ENCODE assay signal across 24 cellular contexts in genomic region chr12:44029194-44029593, GRCh38.
DNase-seq lines count a peak whose midpoint lies in the region; ATAC-seq, FAIRE-seq and TF ChIP-seq lines count a peak whose summit lies in the region.
"Had no signal": no experiment of that assay in that cellular context is flagged by ENCODE, and none has a peak within 500 bp of the region (broad histone marks: within the 10 kb centered on the region; RNA-seq: fewer than 3 reads in every experiment).

No MANE protein-coding gene starts in this region.

- no peak overlapping the region for H3K4me3 Mint-ChIP-seq in natural killer cell
- H3K4me3 Mint-ChIP-seq: CD14-positive monocyte; CD4-positive, alpha-beta memory T cell; CD4-positive, CD25-positive, alpha-beta regulatory T cell; CD8-positive, alpha-beta memory T cell had no signal

- dilution Hi-C loops in mammary epithelial cell (cut with HindIII; ENCODE audit: low sequenced_read_pairs), result no loop called here

- in situ Hi-C loops in mammary epithelial cell (cut with MboI; ENCODE audit: low sequenced_read_pairs in 2 of 2), result no loop called here

- H3K4me1 ChIP-seq in mammary epithelial cell (ENCODE audit: insufficient read depth, low read length) (peaks cover 24% of the 10 kb centered on the region), breast epithelium (no peaks in the 10 kb centered on the region), gastroesophageal sphincter (no peaks in the 10 kb centered on the region)
- H3K4me1 ChIP-seq: BE2C, BLaER1 had no signal

- H3K4me2 ChIP-seq in mammary epithelial cell (ENCODE audit: insufficient read depth, low read depth, low read length), result no peak overlapping the region
- H3K4me2 ChIP-seq: BLaER1 had no signal

- intact Hi-C loops in mammary epithelial cell (cut with micrococcal nuclease), result no loop called here
- intact Hi-C loops in breast epithelium (cut with DNase I; ENCODE audit: low total_unique reads), result no loop called here
- intact Hi-C loops in natural killer cell (cut with micrococcal nuclease), result no loop called here

- CTCF ChIA-PET in mammary epithelial cell (lab: Charles Lee; ENCODE audit: low non-redundant PET), result no interaction called here

- TF ChIP-seq CTCF in mammary epithelial cell (conservative IDR thresholded peaks at IDR 0.05 in 1 of 2, IDR thresholded peaks at IDR 0.05 in 1 of 2; ENCODE audit: extremely low read depth in 1 of 2, insufficient read depth in 1 of 2, low read depth in 1 of 2, low read length in 2 of 2), result no peak
- TF ChIP-seq CTCF in breast epithelium (IDR thresholded peaks at IDR 0.05), result no peak
- TF ChIP-seq CTCF in bronchial epithelial cell (IDR thresholded peaks at IDR 0.05; ENCODE audit: insufficient read depth, low read length, severe bottlenecking), result no peak
- no peak for TF ChIP-seq CTCF in gastroesophageal sphincter (IDR thresholded peaks at IDR 0.05)
- no peak for TF ChIP-seq CTCF in natural killer cell (IDR thresholded peaks at IDR 0.05)

- no peak overlapping the region for H3K27ac Mint-ChIP-seq in natural killer cell
- H3K27ac Mint-ChIP-seq: CD14-positive monocyte; CD4-positive, alpha-beta memory T cell; CD4-positive, CD25-positive, alpha-beta regulatory T cell; CD8-positive, alpha-beta memory T cell had no signal

- TF ChIP-seq POLR2A in breast epithelium (IDR thresholded peaks at IDR 0.05) (no peak), gastroesophageal sphincter (IDR thresholded peaks at IDR 0.05) (no peak)

- BruUV-seq in mammary epithelial cell (replicated peaks; lab: Mats Ljungman, UMichigan), result no TSS peak

- H3K4me1 Mint-ChIP-seq in natural killer cell, result no peaks in the 10 kb centered on the region
- H3K4me1 Mint-ChIP-seq: CD14-positive monocyte; CD4-positive, alpha-beta memory T cell; CD4-positive, CD25-positive, alpha-beta regulatory T cell; CD8-positive, alpha-beta memory T cell had no signal

- H3K79me2 ChIP-seq in mammary epithelial cell (ENCODE audit: insufficient read depth, low read length), result no peaks in the 10 kb centered on the region

- H3K27ac ChIP-seq in mammary epithelial cell (ENCODE audit: insufficient read depth, low read depth, low read length) (no peak overlapping the region), breast epithelium (no peak overlapping the region), gastroesophageal sphincter (no peak overlapping the region)
- H3K27ac ChIP-seq: BLaER1 had no signal

- H3K36me3 Mint-ChIP-seq in natural killer cell, result no peaks in the 10 kb centered on the region
- H3K36me3 Mint-ChIP-seq: CD14-positive monocyte; CD4-positive, CD25-positive, alpha-beta regulatory T cell had no signal

- WGBS in mammary epithelial cell (ENCODE audit: low coverage, missing lambda C conversion rate), result 88% methylated on average over 4 of the region's 4 CpGs
- 93 to 100% methylated on average over 1 to 4 of the region's 4 CpGs for WGBS in gastroesophageal sphincter (ENCODE audit: low coverage in 1 of 2), 2 donors

- FAIRE-seq in bronchial epithelial cell (lab: Jason Lieb, UNC), result no peak
- FAIRE-seq: A204.1, G401.6, GM12891, GM19239 had no signal

- no peak overlapping the region for H3K9ac ChIP-seq in mammary epithelial cell (ENCODE audit: insufficient read depth, low read length)
- H3K9ac ChIP-seq: BLaER1 had no signal

- H3K36me3 ChIP-seq in mammary epithelial cell (ENCODE audit: insufficient read depth, low read length) (no peaks in the 10 kb centered on the region), breast epithelium (no peaks in the 10 kb centered on the region), bronchial epithelial cell (ENCODE audit: control insufficient read depth, insufficient read depth, low read length) (no peaks in the 10 kb centered on the region), gastroesophageal sphincter (no peaks in the 10 kb centered on the region)
- H3K36me3 ChIP-seq: BE2C, BLaER1 had no signal

- no peaks in the 10 kb centered on the region for H3K9me3 Mint-ChIP-seq in natural killer cell

- no peaks in the 10 kb centered on the region for H3K27me3 Mint-ChIP-seq in natural killer cell (ENCODE audit: low read depth in 2 of 2)
- H3K27me3 Mint-ChIP-seq: CD4-positive, alpha-beta memory T cell; CD4-positive, CD25-positive, alpha-beta regulatory T cell; CD8-positive, alpha-beta memory T cell had no signal

- no peak for TF ChIP-seq EP300 in gastroesophageal sphincter (IDR thresholded peaks at IDR 0.05)

- H3K9me3 ChIP-seq in mammary epithelial cell (replicated peaks; ENCODE audit: insufficient read depth, low read length) (no peaks in the 10 kb centered on the region), breast epithelium (peaks cover 0 to 19% of the 10 kb centered on the region in 2 donors), gastroesophageal sphincter (no peaks in the 10 kb centered on the region)
- H3K9me3 ChIP-seq: BE2C had no signal

- H4K20me1 ChIP-seq in mammary epithelial cell (ENCODE audit: insufficient read depth, low read length), result no peaks in the 10 kb centered on the region
- H4K20me1 ChIP-seq: BLaER1 had no signal

- DNase-seq in mammary epithelial cell (peak; percentile 28), breast epithelium (ENCODE audit: low spot score in 2 of 2) (no peak), bronchial epithelial cell (ENCODE audit: low read depth) (peak; percentile 65), natural killer cell (no peak), GOT3 (lab: John Stamatoyannopoulos, UW) (no peak)
- DNase-seq: 8988T; ACHN; BE2C; C1 segment of cervical spinal cord; CD4-positive, alpha-beta memory T cell; CD4-positive, CD25-positive, alpha-beta regulatory T cell; CD8-positive, alpha-beta memory T cell; COR-L47; DMS79 treated with DMSO at 0.1 percent for 48 hours; GF-D8 had no signal

- peak; percentile 29 for ATAC-seq in esophagus mucosa
- peak; percentile 22 for ATAC-seq in gastroesophageal sphincter
- no peak for ATAC-seq in natural killer cell
- no peak for ATAC-seq in HG03039 (IDR thresholded peaks at IDR 0.05; ENCODE audit: unreplicated experiment)

- no peaks in the 10 kb centered on the region for H3K27me3 ChIP-seq in mammary epithelial cell (ENCODE audit: insufficient read depth, low read length)
- no peaks in the 10 kb centered on the region for H3K27me3 ChIP-seq in breast epithelium
- H3K27me3 ChIP-seq in bronchial epithelial cell (ENCODE audit: control insufficient read depth, insufficient read depth, low read length), result no peaks in the 10 kb centered on the region
- no peaks in the 10 kb centered on the region for H3K27me3 ChIP-seq in gastroesophageal sphincter
- H3K27me3 ChIP-seq: BE2C, BLaER1 had no signal

- H3K4me3 ChIP-seq in mammary epithelial cell (replicated peaks in 1 of 3; ENCODE audit: insufficient read depth in 1 of 3, low read depth in 2 of 3, low read length in 3 of 3) (no peak overlapping the region), breast epithelium (no peak overlapping the region), bronchial epithelial cell (ENCODE audit: low read depth, low read length) (no peak overlapping the region), gastroesophageal sphincter (no peak overlapping the region)
- H3K4me3 ChIP-seq: BLaER1 had no signal

- H2AFZ ChIP-seq in mammary epithelial cell (ENCODE audit: low read depth, low read length), result peak overlapping the region; percentile 3

Comparison
In these comparisons a context has a peak if more than half of its experiments do, and no peak if none do; other contexts are left out.
1. DNase-seq: peak in mammary epithelial cell (single experiment) and bronchial epithelial cell (single experiment); none in breast epithelium (0 of 2), natural killer cell (single experiment) and GOT3 (single experiment).
2. ATAC-seq: peak in esophagus mucosa (single experiment) and gastroesophageal sphincter (single experiment); none in natural killer cell (0 of 3) and HG03039 (single experiment).